In genomic region chr11:75524576-75525432, GRCh38 we compare ENCODE assay signal across 1 cellular context.
A peak's percentile ranks its signal among the peaks of the same experiment; 100 is the strongest.
TF ChIP-seq lines count a peak whose summit lies in the region.

No MANE protein-coding gene starts in this region.

TF ChIP-seq in HepG2, 621 proteins besides CTCF, POLR2A, EP300 and RAD21 (continued from another document and continues in another):
- TF ChIP-seq, protein P1, sequence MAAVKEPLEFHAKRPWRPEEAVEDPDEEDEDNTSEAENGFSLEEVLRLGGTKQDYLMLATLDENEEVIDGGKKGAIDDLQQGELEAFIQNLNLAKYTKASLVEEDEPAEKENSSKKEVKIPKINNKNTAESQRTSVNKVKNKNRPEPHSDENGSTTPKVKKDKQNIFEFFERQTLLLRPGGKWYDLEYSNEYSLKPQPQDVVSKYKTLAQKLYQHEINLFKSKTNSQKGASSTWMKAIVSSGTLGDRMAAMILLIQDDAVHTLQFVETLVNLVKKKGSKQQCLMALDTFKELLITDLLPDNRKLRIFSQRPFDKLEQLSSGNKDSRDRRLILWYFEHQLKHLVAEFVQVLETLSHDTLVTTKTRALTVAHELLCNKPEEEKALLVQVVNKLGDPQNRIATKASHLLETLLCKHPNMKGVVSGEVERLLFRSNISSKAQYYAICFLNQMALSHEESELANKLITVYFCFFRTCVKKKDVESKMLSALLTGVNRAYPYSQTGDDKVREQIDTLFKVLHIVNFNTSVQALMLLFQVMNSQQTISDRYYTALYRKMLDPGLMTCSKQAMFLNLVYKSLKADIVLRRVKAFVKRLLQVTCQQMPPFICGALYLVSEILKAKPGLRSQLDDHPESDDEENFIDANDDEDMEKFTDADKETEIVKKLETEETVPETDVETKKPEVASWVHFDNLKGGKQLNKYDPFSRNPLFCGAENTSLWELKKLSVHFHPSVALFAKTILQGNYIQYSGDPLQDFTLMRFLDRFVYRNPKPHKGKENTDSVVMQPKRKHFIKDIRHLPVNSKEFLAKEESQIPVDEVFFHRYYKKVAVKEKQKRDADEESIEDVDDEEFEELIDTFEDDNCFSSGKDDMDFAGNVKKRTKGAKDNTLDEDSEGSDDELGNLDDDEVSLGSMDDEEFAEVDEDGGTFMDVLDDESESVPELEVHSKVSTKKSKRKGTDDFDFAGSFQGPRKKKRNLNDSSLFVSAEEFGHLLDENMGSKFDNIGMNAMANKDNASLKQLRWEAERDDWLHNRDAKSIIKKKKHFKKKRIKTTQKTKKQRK (IDR thresholded peaks at IDR 0.05; ENCODE audit: low read length): no peak
- TF ChIP-seq ZNF878 (CRISPR knock-in tag; IDR thresholded peaks at IDR 0.05) (no peak), ZNF570 (CRISPR knock-in tag; IDR thresholded peaks at IDR 0.05; ENCODE audit: borderline replicate concordance) (no peak), JDP2 (CRISPR knock-in tag; IDR thresholded peaks at IDR 0.05; ENCODE audit: borderline replicate concordance) (no peak), MTF2 (CRISPR knock-in tag; IDR thresholded peaks at IDR 0.05; ENCODE audit: borderline replicate concordance) (no peak), SRSF4 (IDR thresholded peaks at IDR 0.05; ENCODE audit: low read depth, low read length, poor library complexity, severe bottlenecking) (no peak), JUN (CRISPR knock-in tag; IDR thresholded peaks at IDR 0.05) (no peak), HDAC6 (IDR thresholded peaks at IDR 0.05; ENCODE audit: low read depth, low read length) (no peak), HNRNPUL1 (IDR thresholded peaks at IDR 0.05; ENCODE audit: low read depth, low read length) (no peak), NR2F6 (IDR thresholded peaks at IDR 0.05) (no peak), NR2F6 (CRISPR knock-in tag; IDR thresholded peaks at IDR 0.05) (no peak), ETV6 (CRISPR knock-in tag; conservative IDR thresholded peaks at IDR 0.05) (no peak), ELF4 (CRISPR knock-in tag; IDR thresholded peaks at IDR 0.05; ENCODE audit: borderline replicate concordance) (no peak), ZNF33B (CRISPR knock-in tag; IDR thresholded peaks at IDR 0.05) (peak; percentile 78; the same call in 1 of the 2 replicates), MYC (CRISPR knock-in tag; IDR thresholded peaks at IDR 0.05; ENCODE audit: borderline replicate concordance) (0 out of 2 replicates have a peak, but pooled peaks have one; percentile 42), TRAFD1 (CRISPR knock-in tag; IDR thresholded peaks at IDR 0.05; ENCODE audit: borderline replicate concordance) (no peak), ZNF552 (CRISPR knock-in tag; IDR thresholded peaks at IDR 0.05; ENCODE audit: borderline replicate concordance) (no peak), TBP (CRISPR knock-in tag; IDR thresholded peaks at IDR 0.05) (no peak), ZNF766 (CRISPR knock-in tag; IDR thresholded peaks at IDR 0.05; ENCODE audit: borderline replicate concordance) (no peak), ARHGAP35 (CRISPR knock-in tag; IDR thresholded peaks at IDR 0.05; ENCODE audit: borderline replicate concordance) (no peak), SOX6 (IDR thresholded peaks at IDR 0.05) (no peak), SOX6 (CRISPR knock-in tag; IDR thresholded peaks at IDR 0.05) (peak; percentile 57; the same call in 1 of the 2 replicates), TAF15 (IDR thresholded peaks at IDR 0.05; ENCODE audit: low read depth, low read length, poor library complexity, severe bottlenecking) (no peak), HOXA9 (CRISPR knock-in tag; IDR thresholded peaks at IDR 0.05; ENCODE audit: borderline replicate concordance) (peak; percentile 79; the same call in 1 of the 2 replicates), ZNF496 (CRISPR knock-in tag; IDR thresholded peaks at IDR 0.05; ENCODE audit: insufficient replicate concordance) (no peak), ZNF839 (CRISPR knock-in tag; IDR thresholded peaks at IDR 0.05; ENCODE audit: borderline replicate concordance) (0 out of 2 replicates have a peak, but pooled peaks have one; percentile 19), BCLAF1 (IDR thresholded peaks at IDR 0.05) (no peak), RFX3 (CRISPR knock-in tag; IDR thresholded peaks at IDR 0.05) (no peak), HDAC1 (CRISPR knock-in tag; IDR thresholded peaks at IDR 0.05) (peak; percentile 74), ZNF616 (CRISPR knock-in tag; IDR thresholded peaks at IDR 0.05; ENCODE audit: low read depth) (no peak), ZNF792 (CRISPR knock-in tag; IDR thresholded peaks at IDR 0.05) (no peak)
- TF ChIP-seq, protein P2, sequence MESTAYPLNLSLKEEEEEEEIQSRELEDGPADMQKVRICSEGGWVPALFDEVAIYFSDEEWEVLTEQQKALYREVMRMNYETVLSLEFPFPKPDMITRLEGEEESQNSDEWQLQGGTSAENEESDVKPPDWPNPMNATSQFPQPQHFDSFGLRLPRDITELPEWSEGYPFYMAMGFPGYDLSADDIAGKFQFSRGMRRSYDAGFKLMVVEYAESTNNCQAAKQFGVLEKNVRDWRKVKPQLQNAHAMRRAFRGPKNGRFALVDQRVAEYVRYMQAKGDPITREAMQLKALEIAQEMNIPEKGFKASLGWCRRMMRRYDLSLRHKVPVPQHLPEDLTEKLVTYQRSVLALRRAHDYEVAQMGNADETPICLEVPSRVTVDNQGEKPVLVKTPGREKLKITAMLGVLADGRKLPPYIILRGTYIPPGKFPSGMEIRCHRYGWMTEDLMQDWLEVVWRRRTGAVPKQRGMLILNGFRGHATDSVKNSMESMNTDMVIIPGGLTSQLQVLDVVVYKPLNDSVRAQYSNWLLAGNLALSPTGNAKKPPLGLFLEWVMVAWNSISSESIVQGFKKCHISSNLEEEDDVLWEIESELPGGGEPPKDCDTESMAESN (CRISPR knock-in tag; conservative IDR thresholded peaks at IDR 0.05): no peak
- TF ChIP-seq, protein P3, sequence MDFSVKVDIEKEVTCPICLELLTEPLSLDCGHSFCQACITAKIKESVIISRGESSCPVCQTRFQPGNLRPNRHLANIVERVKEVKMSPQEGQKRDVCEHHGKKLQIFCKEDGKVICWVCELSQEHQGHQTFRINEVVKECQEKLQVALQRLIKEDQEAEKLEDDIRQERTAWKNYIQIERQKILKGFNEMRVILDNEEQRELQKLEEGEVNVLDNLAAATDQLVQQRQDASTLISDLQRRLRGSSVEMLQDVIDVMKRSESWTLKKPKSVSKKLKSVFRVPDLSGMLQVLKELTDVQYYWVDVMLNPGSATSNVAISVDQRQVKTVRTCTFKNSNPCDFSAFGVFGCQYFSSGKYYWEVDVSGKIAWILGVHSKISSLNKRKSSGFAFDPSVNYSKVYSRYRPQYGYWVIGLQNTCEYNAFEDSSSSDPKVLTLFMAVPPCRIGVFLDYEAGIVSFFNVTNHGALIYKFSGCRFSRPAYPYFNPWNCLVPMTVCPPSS (IDR thresholded peaks at IDR 0.05): no peak
- TF ChIP-seq, protein P4, sequence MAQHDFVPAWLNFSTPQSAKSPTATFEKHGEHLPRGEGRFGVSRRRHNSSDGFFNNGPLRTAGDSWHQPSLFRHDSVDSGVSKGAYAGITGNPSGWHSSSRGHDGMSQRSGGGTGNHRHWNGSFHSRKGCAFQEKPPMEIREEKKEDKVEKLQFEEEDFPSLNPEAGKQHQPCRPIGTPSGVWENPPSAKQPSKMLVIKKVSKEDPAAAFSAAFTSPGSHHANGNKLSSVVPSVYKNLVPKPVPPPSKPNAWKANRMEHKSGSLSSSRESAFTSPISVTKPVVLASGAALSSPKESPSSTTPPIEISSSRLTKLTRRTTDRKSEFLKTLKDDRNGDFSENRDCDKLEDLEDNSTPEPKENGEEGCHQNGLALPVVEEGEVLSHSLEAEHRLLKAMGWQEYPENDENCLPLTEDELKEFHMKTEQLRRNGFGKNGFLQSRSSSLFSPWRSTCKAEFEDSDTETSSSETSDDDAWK (CRISPR knock-in tag; IDR thresholded peaks at IDR 0.05): no peak
- TF ChIP-seq, protein P5, sequence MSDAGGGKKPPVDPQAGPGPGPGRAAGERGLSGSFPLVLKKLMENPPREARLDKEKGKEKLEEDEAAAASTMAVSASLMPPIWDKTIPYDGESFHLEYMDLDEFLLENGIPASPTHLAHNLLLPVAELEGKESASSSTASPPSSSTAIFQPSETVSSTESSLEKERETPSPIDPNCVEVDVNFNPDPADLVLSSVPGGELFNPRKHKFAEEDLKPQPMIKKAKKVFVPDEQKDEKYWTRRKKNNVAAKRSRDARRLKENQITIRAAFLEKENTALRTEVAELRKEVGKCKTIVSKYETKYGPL (CRISPR knock-in tag; IDR thresholded peaks at IDR 0.05): no peak
- TF ChIP-seq, protein P6, sequence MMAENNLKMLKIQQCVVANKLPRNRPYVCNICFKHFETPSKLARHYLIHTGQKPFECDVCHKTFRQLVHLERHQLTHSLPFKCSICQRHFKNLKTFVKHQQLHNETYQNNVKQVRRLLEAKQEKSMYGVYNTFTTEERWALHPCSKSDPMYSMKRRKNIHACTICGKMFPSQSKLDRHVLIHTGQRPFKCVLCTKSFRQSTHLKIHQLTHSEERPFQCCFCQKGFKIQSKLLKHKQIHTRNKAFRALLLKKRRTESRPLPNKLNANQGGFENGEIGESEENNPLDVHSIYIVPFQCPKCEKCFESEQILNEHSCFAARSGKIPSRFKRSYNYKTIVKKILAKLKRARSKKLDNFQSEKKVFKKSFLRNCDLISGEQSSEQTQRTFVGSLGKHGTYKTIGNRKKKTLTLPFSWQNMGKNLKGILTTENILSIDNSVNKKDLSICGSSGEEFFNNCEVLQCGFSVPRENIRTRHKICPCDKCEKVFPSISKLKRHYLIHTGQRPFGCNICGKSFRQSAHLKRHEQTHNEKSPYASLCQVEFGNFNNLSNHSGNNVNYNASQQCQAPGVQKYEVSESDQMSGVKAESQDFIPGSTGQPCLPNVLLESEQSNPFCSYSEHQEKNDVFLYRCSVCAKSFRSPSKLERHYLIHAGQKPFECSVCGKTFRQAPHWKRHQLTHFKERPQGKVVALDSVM (CRISPR knock-in tag; IDR thresholded peaks at IDR 0.05): no peak
- TF ChIP-seq, protein P7, sequence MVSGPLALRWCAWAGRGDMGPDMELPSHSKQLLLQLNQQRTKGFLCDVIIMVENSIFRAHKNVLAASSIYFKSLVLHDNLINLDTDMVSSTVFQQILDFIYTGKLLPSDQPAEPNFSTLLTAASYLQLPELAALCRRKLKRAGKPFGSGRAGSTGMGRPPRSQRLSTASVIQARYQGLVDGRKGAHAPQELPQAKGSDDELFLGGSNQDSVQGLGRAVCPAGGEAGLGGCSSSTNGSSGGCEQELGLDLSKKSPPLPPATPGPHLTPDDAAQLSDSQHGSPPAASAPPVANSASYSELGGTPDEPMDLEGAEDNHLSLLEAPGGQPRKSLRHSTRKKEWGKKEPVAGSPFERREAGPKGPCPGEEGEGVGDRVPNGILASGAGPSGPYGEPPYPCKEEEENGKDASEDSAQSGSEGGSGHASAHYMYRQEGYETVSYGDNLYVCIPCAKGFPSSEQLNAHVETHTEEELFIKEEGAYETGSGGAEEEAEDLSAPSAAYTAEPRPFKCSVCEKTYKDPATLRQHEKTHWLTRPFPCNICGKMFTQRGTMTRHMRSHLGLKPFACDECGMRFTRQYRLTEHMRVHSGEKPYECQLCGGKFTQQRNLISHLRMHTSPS (CRISPR knock-in tag; IDR thresholded peaks at IDR 0.05; ENCODE audit: low read depth): no peak
- TF ChIP-seq, protein P8, sequence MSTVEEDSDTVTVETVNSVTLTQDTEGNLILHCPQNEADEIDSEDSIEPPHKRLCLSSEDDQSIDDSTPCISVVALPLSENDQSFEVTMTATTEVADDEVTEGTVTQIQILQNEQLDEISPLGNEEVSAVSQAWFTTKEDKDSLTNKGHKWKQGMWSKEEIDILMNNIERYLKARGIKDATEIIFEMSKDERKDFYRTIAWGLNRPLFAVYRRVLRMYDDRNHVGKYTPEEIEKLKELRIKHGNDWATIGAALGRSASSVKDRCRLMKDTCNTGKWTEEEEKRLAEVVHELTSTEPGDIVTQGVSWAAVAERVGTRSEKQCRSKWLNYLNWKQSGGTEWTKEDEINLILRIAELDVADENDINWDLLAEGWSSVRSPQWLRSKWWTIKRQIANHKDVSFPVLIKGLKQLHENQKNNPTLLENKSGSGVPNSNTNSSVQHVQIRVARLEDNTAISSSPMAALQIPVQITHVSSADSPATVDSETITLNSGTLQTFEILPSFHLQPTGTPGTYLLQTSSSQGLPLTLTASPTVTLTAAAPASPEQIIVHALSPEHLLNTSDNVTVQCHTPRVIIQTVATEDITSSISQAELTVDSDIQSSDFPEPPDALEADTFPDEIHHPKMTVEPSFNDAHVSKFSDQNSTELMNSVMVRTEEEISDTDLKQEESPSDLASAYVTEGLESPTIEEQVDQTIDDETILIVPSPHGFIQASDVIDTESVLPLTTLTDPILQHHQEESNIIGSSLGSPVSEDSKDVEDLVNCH (CRISPR knock-in tag; IDR thresholded peaks at IDR 0.05): no peak
